ENCODE assay signal across 12 cellular contexts in the genomic region with DNA sequence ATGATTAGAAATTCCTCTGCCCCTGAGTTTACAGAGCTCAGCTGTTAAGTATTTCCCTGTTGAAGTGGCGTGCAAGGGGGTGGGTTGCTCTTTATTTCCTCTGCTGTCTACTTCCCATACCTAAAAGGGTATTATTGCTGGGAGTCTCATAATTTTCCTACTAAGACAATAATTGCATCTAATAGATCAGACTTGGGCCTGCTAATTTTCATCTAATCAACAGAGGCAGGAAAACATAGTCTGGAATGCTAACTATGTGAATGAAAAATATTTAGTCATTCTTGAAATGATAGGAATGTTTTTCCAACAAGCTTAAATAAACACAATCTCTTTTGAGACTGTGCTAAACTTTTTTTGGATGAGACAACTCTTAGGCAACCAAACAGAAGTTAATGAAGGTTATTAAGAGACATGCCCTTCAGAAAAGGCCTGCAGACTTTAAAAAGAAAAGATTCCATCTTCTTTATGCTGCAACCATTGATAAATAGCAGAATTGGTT.
DNase-seq lines count a peak whose midpoint lies in the region; ATAC-seq and TF ChIP-seq lines count a peak whose summit lies in the region.
"Had no signal": no experiment of that assay in that cellular context is flagged by ENCODE, and none has a peak within 500 bp of the region (broad histone marks: within the 10 kb centered on the region; RNA-seq: fewer than 3 reads in every experiment).

No MANE protein-coding gene starts in this region.

- H2AFZ ChIP-seq in HCT116 (ENCODE audit: low read depth, low read length, poor library complexity, severe bottlenecking) (no peak overlapping the region), mammary epithelial cell (ENCODE audit: low read depth, low read length) (no peak overlapping the region)

- H3K27me3 ChIP-seq in HCT116 (ENCODE audit: insufficient read depth, low read length) (no peaks in the 10 kb centered on the region), mammary epithelial cell (ENCODE audit: insufficient read depth, low read length) (no peaks in the 10 kb centered on the region), iPS-20b (ENCODE audit: insufficient read depth, low read length) (no peaks in the 10 kb centered on the region), stomach (no peaks in the 10 kb centered on the region)

- H3K27ac ChIP-seq in HCT116 (ENCODE audit: low read depth, low read length) (peak overlapping the region; percentile 16; the same call in 1 of the 2 replicates), mammary epithelial cell (ENCODE audit: insufficient read depth, low read depth, low read length) (peak overlapping the region; percentile 64), iPS-20b (ENCODE audit: low read length) (peak overlapping the region; percentile 15), stomach (peak overlapping the region in 4 of 5 donors; percentile 46 to 78 (median 76))

- POLR2A ChIA-PET in HCT116 (lab: Charles Lee), result no interaction called here

- no peaks in the 10 kb centered on the region for H4K20me1 ChIP-seq in HCT116 (ENCODE audit: insufficient read depth)
- H4K20me1 ChIP-seq in mammary epithelial cell (ENCODE audit: insufficient read depth, low read length), result no peaks in the 10 kb centered on the region

- TF ChIP-seq POLR2A in HCT116 (IDR thresholded peaks at IDR 0.05; ENCODE audit: borderline replicate concordance, extremely low read depth, insufficient read depth, insufficient read length), result no peak
- TF ChIP-seq POLR2A in stomach (IDR thresholded peaks at IDR 0.05), result no peak

- H3K9me3 ChIP-seq in HCT116 (ENCODE audit: control insufficient read depth in 1 of 2, insufficient read depth in 1 of 2, low read depth in 1 of 2, low read length in 2 of 2), result no peaks in the 10 kb centered on the region
- H3K9me3 ChIP-seq in mammary epithelial cell (replicated peaks; ENCODE audit: insufficient read depth, low read length), result no peaks in the 10 kb centered on the region
- no peaks in the 10 kb centered on the region for H3K9me3 ChIP-seq in iPS-20b (ENCODE audit: insufficient read depth, low read depth, low read length)
- H3K9me3 ChIP-seq in stomach, result no peaks in the 10 kb centered on the region

- H3K4me3 ChIP-seq in HCT116 (replicated peaks in 1 of 2; ENCODE audit: low read depth in 1 of 2, low read length in 2 of 2), result no peak overlapping the region
- H3K4me3 ChIP-seq in mammary epithelial cell (replicated peaks in 1 of 3; ENCODE audit: insufficient read depth in 1 of 3, low read depth in 2 of 3, low read length in 3 of 3), result no peak overlapping the region
- no peak overlapping the region for H3K4me3 ChIP-seq in iPS-20b (ENCODE audit: low read length)
- H3K4me3 ChIP-seq in stomach, result no peak overlapping the region
- H3K4me3 ChIP-seq: skin epidermis had no signal

- CTCF ChIA-PET in HCT116 (lab: Charles Lee) (no interaction called here), mammary epithelial cell (lab: Charles Lee; ENCODE audit: low non-redundant PET) (interaction anchor here (0.6 kb wide), 1 partner anchor 127 kb away, joined by 3 read pairs; no protein-coding TSS in a partner anchor)

- RAD21 ChIA-PET in HCT116 (lab: Charles Lee; ENCODE audit: low non-redundant PET in 1 of 2, low total read pairs in 2 of 2, uncharacterized antibody in 2 of 2, unreplicated experiment in 2 of 2), result interaction anchor here in 1 of 2 experiments (0.7 kb wide), 1 partner anchor 16 kb away, joined by 5 read pairs; no protein-coding TSS in a partner anchor

- BruUV-seq in HCT116 (replicated peaks; lab: Mats Ljungman, UMichigan) (no TSS peak), mammary epithelial cell (replicated peaks; lab: Mats Ljungman, UMichigan) (no TSS peak)

- DNase-seq in HCT116 (ENCODE audit: low read depth, low spot score) (no peak), mammary epithelial cell (peak; percentile 16), stomach (no peak), HT-29 (ENCODE audit: low spot score) (no peak), T-helper 9 cell (no peak)
- DNase-seq: activated CD4-positive, CD25-positive, alpha-beta regulatory T cell; cortex of kidney; NCI-H2107 had no signal

- peaks cover 34 to 53% of the 10 kb centered on the region in 2 experiments for H3K4me1 ChIP-seq in HCT116 (ENCODE audit: control insufficient read depth in 1 of 2, insufficient read depth in 2 of 2, low read length in 2 of 2)
- H3K4me1 ChIP-seq in mammary epithelial cell (ENCODE audit: insufficient read depth, low read length), result peaks cover 51% of the 10 kb centered on the region
- peaks cover 10% of the 10 kb centered on the region for H3K4me1 ChIP-seq in iPS-20b (ENCODE audit: insufficient read depth, low read length)
- peaks cover 22 to 54% (median 36%) of the 10 kb centered on the region in 4 donors for H3K4me1 ChIP-seq in stomach

- H3K36me3 ChIP-seq in HCT116 (ENCODE audit: control insufficient read depth in 1 of 2, insufficient read depth in 2 of 2, low read length in 2 of 2), result peaks cover 0 to 4% of the 10 kb centered on the region in 2 experiments; a peak in 1 of 4 replicates
- H3K36me3 ChIP-seq in mammary epithelial cell (ENCODE audit: insufficient read depth, low read length), result peaks cover 13% of the 10 kb centered on the region
- peaks cover 29% of the 10 kb centered on the region; the same call in 1 of the 2 replicates for H3K36me3 ChIP-seq in iPS-20b (ENCODE audit: insufficient read depth, low read depth, low read length)
- peaks cover 0 to 12% (median 3%) of the 10 kb centered on the region in 4 donors for H3K36me3 ChIP-seq in stomach

- H3K9ac ChIP-seq in HCT116 (ENCODE audit: low read length) (no peak overlapping the region), mammary epithelial cell (ENCODE audit: insufficient read depth, low read length) (peak overlapping the region; percentile 27), iPS-20b (ENCODE audit: low read depth, low read length) (no peak overlapping the region)

- in situ Hi-C loops in mammary epithelial cell (cut with MboI; ENCODE audit: low sequenced_read_pairs in 2 of 2), result no loop called here

- dilution Hi-C loops in mammary epithelial cell (cut with HindIII; ENCODE audit: low sequenced_read_pairs), result no loop called here

- WGBS in mammary epithelial cell (ENCODE audit: low coverage, missing lambda C conversion rate), result 67% methylated on average over 1 of the region's 1 CpG
- WGBS in stomach, 5 donors, result 18 to 47% (median 42%) methylated on average over 1 of the region's 1 CpG

- intact Hi-C loops in HCT116 (cut with micrococcal nuclease) (no loop called here), mammary epithelial cell (cut with micrococcal nuclease) (loop anchor here (1.0 kb wide), 1 partner anchor 25 kb away; no protein-coding TSS in a partner anchor), stomach (cut with DNase I; ENCODE audit: low total_unique reads) (no loop called here)

- 0 out of 2 replicates have a peak, but pooled peaks cover 3% of the 10 kb centered on the region for H3K79me2 ChIP-seq in HCT116 (ENCODE audit: insufficient read depth, low read length)
- H3K79me2 ChIP-seq in mammary epithelial cell (ENCODE audit: insufficient read depth, low read length), result peaks cover 55% of the 10 kb centered on the region

- TF ChIP-seq CTCF in HCT116 (IDR thresholded peaks at IDR 0.05 in 2 of 3, conservative IDR thresholded peaks at IDR 0.05 in 1 of 3; ENCODE audit: borderline replicate concordance in 1 of 3, insufficient read depth in 1 of 3, low read depth in 2 of 3, low read length in 2 of 3) (no peak), mammary epithelial cell (conservative IDR thresholded peaks at IDR 0.05 in 1 of 2, IDR thresholded peaks at IDR 0.05 in 1 of 2; ENCODE audit: extremely low read depth in 1 of 2, insufficient read depth in 1 of 2, low read depth in 1 of 2, low read length in 2 of 2) (no peak), stomach (IDR thresholded peaks at IDR 0.05) (no peak)

- ATAC-seq in HCT116 (peak; percentile 46; the same call in 1 of the 2 replicates), GM21576 (IDR thresholded peaks at IDR 0.05; ENCODE audit: unreplicated experiment) (no peak), GM21717 (IDR thresholded peaks at IDR 0.05; ENCODE audit: unreplicated experiment) (no peak)

- H3K4me2 ChIP-seq in HCT116 (ENCODE audit: low read length) (peak overlapping the region; percentile 48), mammary epithelial cell (ENCODE audit: insufficient read depth, low read depth, low read length) (peak overlapping the region; percentile 67)

- H3K9me2 ChIP-seq in HCT116 (ENCODE audit: insufficient read depth), result no peaks in the 10 kb centered on the region

- no peak for TF ChIP-seq RAD21 in HCT116 (IDR thresholded peaks at IDR 0.05; ENCODE audit: low read depth)

- TF ChIP-seq EP300 in stomach (IDR thresholded peaks at IDR 0.05), result no peak

TF ChIP-seq in HCT116, 20 proteins besides CTCF, POLR2A, EP300 and RAD21 (continues in another document):
- TF ChIP-seq EZH2 (IDR thresholded peaks at IDR 0.05) (no peak), ZNF274 (IDR thresholded peaks at IDR 0.05; ENCODE audit: low read depth, low read length) (no peak), JUND (IDR thresholded peaks at IDR 0.05) (no peak), SP1 (IDR thresholded peaks at IDR 0.05; ENCODE audit: low read depth) (no peak), POLR2AphosphoS5 (IDR thresholded peaks at IDR 0.05; ENCODE audit: low read depth, low read length) (no peak), TCF7L2 (IDR thresholded peaks at IDR 0.05; ENCODE audit: borderline replicate concordance, extremely low read depth, insufficient read depth, insufficient read length) (no peak)
- TF ChIP-seq, protein P1, sequence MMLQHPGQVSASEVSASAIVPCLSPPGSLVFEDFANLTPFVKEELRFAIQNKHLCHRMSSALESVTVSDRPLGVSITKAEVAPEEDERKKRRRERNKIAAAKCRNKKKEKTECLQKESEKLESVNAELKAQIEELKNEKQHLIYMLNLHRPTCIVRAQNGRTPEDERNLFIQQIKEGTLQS (IDR thresholded peaks at IDR 0.05), result no peak
- TF ChIP-seq, protein P2, sequence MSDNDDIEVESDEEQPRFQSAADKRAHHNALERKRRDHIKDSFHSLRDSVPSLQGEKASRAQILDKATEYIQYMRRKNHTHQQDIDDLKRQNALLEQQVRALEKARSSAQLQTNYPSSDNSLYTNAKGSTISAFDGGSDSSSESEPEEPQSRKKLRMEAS (IDR thresholded peaks at IDR 0.05), result no peak
- TF ChIP-seq, protein P3, sequence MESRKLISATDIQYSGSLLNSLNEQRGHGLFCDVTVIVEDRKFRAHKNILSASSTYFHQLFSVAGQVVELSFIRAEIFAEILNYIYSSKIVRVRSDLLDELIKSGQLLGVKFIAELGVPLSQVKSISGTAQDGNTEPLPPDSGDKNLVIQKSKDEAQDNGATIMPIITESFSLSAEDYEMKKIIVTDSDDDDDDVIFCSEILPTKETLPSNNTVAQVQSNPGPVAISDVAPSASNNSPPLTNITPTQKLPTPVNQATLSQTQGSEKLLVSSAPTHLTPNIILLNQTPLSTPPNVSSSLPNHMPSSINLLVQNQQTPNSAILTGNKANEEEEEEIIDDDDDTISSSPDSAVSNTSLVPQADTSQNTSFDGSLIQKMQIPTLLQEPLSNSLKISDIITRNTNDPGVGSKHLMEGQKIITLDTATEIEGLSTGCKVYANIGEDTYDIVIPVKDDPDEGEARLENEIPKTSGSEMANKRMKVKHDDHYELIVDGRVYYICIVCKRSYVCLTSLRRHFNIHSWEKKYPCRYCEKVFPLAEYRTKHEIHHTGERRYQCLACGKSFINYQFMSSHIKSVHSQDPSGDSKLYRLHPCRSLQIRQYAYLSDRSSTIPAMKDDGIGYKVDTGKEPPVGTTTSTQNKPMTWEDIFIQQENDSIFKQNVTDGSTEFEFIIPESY (IDR thresholded peaks at IDR 0.05; ENCODE audit: extremely low read depth, insufficient replicate concordance, low read length), result no peak

Comparison
In these comparisons a context has a peak if more than half of its experiments do, and no peak if none do; other contexts are left out.
1. H3K27ac ChIP-seq: peak in every context shown above with its lines; median percentile 76 in stomach; 64 in mammary epithelial cell; 16 in HCT116; 15 in iPS-20b.